Comparison of ENCODE assay signal across 8 cellular contexts in the genomic region with DNA sequence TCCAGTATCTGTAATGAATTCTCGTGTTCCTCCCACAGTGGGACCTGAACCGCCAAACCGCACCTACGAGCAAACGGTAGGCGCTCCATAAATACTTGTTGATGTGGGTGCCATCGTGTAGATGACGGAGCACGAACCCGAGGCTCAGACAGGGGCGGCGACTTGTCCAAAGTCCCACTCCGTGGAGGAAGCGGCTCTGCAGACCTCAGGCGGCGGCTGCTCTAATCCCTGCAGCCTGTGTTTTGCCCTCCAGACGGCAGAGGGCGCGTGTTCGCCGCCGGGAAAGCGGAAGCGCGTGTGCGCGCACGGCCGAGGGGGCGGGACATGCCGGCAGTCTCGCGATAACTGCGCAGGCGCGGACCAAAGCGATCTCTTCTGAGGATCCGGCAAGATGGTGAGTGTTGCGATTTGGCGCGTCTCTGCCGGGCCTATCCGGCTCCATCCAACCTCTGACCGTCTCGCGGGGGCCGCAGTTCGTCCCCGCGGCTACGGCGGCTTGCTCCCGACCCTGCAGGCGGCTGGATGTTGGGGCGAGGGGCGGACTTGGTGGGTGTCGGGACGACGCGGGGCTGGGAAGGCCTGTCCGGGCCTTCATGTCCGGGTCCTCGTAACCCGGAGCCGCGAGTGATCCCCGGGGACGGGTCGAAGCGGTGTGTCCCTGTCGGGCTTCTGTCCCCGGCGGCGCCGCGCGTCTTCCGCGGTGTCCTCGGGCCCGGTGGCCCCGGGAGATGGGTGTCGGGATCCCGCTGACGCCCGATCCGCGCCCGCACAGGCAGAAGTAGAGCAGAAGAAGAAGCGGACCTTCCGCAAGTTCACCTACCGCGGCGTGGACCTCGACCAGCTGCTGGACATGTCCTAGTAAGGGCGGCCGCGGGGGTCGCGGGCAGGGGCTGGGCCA. TPM values are rescaled to one million over a fixed set of nuclear protein-coding genes. Genes with fewer than 3 reads are reported as not detected.
DNase-seq lines count a peak whose midpoint lies in the region; ATAC-seq and TF ChIP-seq lines count a peak whose summit lies in the region.

Gene RPS15 (plus strand): TSS at position 362 of the 898 bp plus-strand sequence. CDS start 30 bp downstream, at position 392.

- H3K36me3 ChIP-seq in adrenal gland (replicated peaks in 1 of 2): peaks cover 0 to 58% of the 10 kb centered on the region in 2 donors
- H3K36me3 ChIP-seq in heart right ventricle: peaks cover 0 to 68% (median 43%) of the 10 kb centered on the region in 9 donors
- H3K36me3 ChIP-seq in upper lobe of right lung: peaks cover 56% of the 10 kb centered on the region

- H3K9me3 Mint-ChIP-seq in progenitor cell of endocrine pancreas (ENCODE audit: low read depth): no peaks in the 10 kb centered on the region

- no peaks in the 10 kb centered on the region for H3K27me3 Mint-ChIP-seq in progenitor cell of endocrine pancreas

- peak within 1 kb of the TSS; percentile 64 to 94 (median 83) for H3K27ac ChIP-seq in adrenal gland
- peak within 1 kb of the TSS; percentile 75 to 94 (median 86) for H3K27ac ChIP-seq in heart right ventricle
- peak within 1 kb of the TSS; percentile 95 for H3K27ac ChIP-seq in upper lobe of right lung

- peaks cover 23% of the 10 kb centered on the region for H3K36me3 Mint-ChIP-seq in progenitor cell of endocrine pancreas (ENCODE audit: insufficient read depth)

- H3K9me3 ChIP-seq in adrenal gland (replicated peaks in 1 of 3) (no peaks in the 10 kb centered on the region), heart right ventricle (no peaks in the 10 kb centered on the region), upper lobe of right lung (no peaks in the 10 kb centered on the region)

- H3K27me3 ChIP-seq in adrenal gland: no peaks in the 10 kb centered on the region
- H3K27me3 ChIP-seq in heart right ventricle: no peaks in the 10 kb centered on the region
- no peaks in the 10 kb centered on the region for H3K27me3 ChIP-seq in upper lobe of right lung

- ATAC-seq in HG02840 (IDR thresholded peaks at IDR 0.05; ENCODE audit: low FRiP score, unreplicated experiment) (peak; percentile 78), heart right ventricle (peak; percentile 91 to 96 (median 94)), upper lobe of right lung (peak; percentile 96)

- peak within 1 kb of the TSS; percentile 100 for H3K27ac Mint-ChIP-seq in progenitor cell of endocrine pancreas

- TF ChIP-seq POLR2A in adrenal gland (IDR thresholded peaks at IDR 0.05): peak; percentile 89 to 93

- peaks cover 9 to 19% of the 10 kb centered on the region in 2 donors for H3K4me1 ChIP-seq in adrenal gland (replicated peaks in 1 of 2)
- H3K4me1 ChIP-seq in heart right ventricle: peaks cover 5 to 30% (median 25%) of the 10 kb centered on the region in 9 donors
- H3K4me1 ChIP-seq in upper lobe of right lung: peaks cover 13% of the 10 kb centered on the region

- peaks cover 5% of the 10 kb centered on the region for H3K4me1 Mint-ChIP-seq in progenitor cell of endocrine pancreas (ENCODE audit: low read depth)

- intact Hi-C loops in T-helper 1 cell treated with Interleukin-12 subunit alpha and Interleukin-12 subunit beta and Interleukin-4 antibody, amounts not matched to agents 30 ng/mL and 1 ng/mL, for 36 hours (cut with micrococcal nuclease): loop anchor here (1.0 to 2.0 kb wide), 8 partner anchors 31 to 641 kb away; partner anchors contain the start of genes C19orf25, CIRBP, DAZAP1 and NDUFS7
- intact Hi-C loops in adrenal gland (cut with DNase I) (loop anchor here in 1 of 2 donors (10.0 kb wide), 1 partner anchor 163 kb away; the partner anchor contains the start of gene FAM174C), heart right ventricle (cut with DNase I) (loop anchor here in 1 of 10 donors (5.0 kb wide), 1 partner anchor 161 kb away; the partner anchor contains the start of gene FAM174C), upper lobe of right lung (cut with DNase I) (no loop called here)

- peak within 1 kb of the TSS; percentile 77 for H3K4me3 ChIP-seq in GM12875 (ENCODE audit: low read depth, low read length)
- H3K4me3 ChIP-seq in adrenal gland: peak within 1 kb of the TSS; percentile 5 to 95 (median 84)
- H3K4me3 ChIP-seq in heart right ventricle: peak within 1 kb of the TSS; percentile 63 to 99 (median 86)
- H3K4me3 ChIP-seq in upper lobe of right lung: peak within 1 kb of the TSS; percentile 98

- TF ChIP-seq CTCF in GM12875 (IDR thresholded peaks at IDR 0.05; ENCODE audit: borderline replicate concordance, insufficient read depth, low read depth, low read length) (peak; percentile 99), adrenal gland (IDR thresholded peaks at IDR 0.05) (peak; percentile 70 to 96 (median 89)), heart right ventricle (IDR thresholded peaks at IDR 0.05) (peak; percentile 90 to 99 (median 96)), progenitor cell of endocrine pancreas (IDR thresholded peaks at IDR 0.05; ENCODE audit: unreplicated experiment) (peak; percentile 89), upper lobe of right lung (IDR thresholded peaks at IDR 0.05) (peak; percentile 91)

- DNase-seq in NCI-H146 treated with DMSO at 0.1 percent for 48 hours (lab: John Stamatoyannopoulos, UW; ENCODE audit: unreplicated experiment): peak; percentile 56
- DNase-seq in adrenal gland: peak; percentile 93 to 97 (median 95)
- peak; percentile 94 to 97 for DNase-seq in heart right ventricle
- peak; percentile 93 for DNase-seq in progenitor cell of endocrine pancreas (ENCODE audit: low spot score, unreplicated experiment)
- peak; percentile 97 for DNase-seq in upper lobe of right lung

- peak within 1 kb of the TSS; percentile 97 for H3K4me3 Mint-ChIP-seq in progenitor cell of endocrine pancreas (ENCODE audit: low read depth)

- 1 to 2% (median 2%) methylated on average over 36 to 100 of the region's 100 CpGs for WGBS in adrenal gland, 4 donors
- 1% methylated on average over 90 to 100 of the region's 100 CpGs for WGBS in heart right ventricle, 2 donors

RNA-seq across cellular contexts. Expression of gene RPS15, which starts in this region (rescaled TPM):
- total RNA-seq in T-helper 1 cell treated with Interleukin-12 subunit alpha and Interleukin-12 subunit beta and Interleukin-4 antibody, amounts not matched to agents 30 ng/mL and 1 ng/mL, for 36 hours: 1,137 and 1,164 TPM in 2 replicates
- 1,000 to 10,000 TPM in 6 of 8 donors, 100 to 1,000 TPM in 2; 929 to 3,934 (median 1,829) TPM for total RNA-seq in adrenal gland
- 1,000 to 10,000 TPM in 2 of 3 donors, 100 to 1,000 TPM in 1; 471 to 4,071 (median 2,224) TPM for polyA plus RNA-seq in adrenal gland
- total RNA-seq in heart right ventricle: 100 to 1,000 TPM; 480 to 720 (median 539) TPM
- 1,000 to 10,000 TPM; 2,400 to 3,724 TPM for polyA plus RNA-seq in heart right ventricle
- total RNA-seq in progenitor cell of endocrine pancreas: 917 and 938 TPM in 2 replicates
- total RNA-seq in upper lobe of right lung: 841 TPM

Comparison
In these comparisons a context has a peak if more than half of its experiments do, and no peak if none do; other contexts are left out.
1. Peak in every context shown above with its lines: DNase-seq, ATAC-seq, H3K4me3 ChIP-seq and H3K27ac ChIP-seq.